8 cellular contexts compared by ENCODE assay signal in the genomic region with DNA sequence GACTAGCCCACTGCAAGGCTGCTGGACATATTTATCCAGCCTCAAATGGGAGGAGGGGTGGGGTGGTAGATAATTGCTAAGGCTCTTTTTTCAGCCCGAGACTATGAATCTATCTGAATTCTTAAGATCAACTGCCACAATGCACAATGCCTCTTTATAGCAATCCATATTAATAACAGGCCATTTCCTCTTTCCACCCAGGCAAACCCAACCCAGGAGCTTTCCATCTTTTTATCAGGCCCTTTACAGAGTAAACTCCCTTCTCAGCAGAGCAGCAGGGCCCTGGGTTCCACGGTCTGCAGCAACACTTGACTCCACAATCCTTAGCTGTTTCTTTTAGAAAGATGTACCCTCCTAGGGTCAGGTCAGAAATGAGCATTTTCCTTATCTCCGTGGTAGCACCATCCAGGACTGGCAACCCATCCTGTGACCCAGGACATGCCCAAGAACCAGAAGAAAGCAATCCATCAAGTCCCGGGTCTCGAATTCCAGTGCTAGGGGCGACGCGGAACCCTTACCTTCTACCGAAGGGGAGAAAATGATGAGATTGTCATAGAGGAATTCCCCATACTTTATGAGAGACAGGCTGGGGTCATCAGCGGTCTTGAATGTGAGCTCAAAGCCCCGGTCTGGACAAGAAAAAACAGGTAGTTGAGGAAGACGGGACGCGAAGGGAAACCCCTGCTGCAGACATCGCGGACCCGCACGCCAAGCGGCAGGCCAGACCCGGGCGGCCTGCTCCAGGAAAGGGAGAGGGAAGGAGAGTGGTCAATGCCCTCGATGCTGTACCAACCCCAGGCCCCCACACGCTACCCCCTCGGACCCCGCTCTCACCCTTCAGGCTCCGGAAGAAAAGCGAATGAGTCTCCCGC. TPM values are rescaled to one million over a fixed set of nuclear protein-coding genes. Genes with fewer than 3 reads are reported as not detected.
A peak's percentile ranks its signal among the peaks of the same experiment; 100 is the strongest.
DNase-seq lines count a peak whose midpoint lies in the region; ATAC-seq, FAIRE-seq and TF ChIP-seq lines count a peak whose summit lies in the region.

No MANE protein-coding gene starts in this region.

- intact Hi-C loops in activated CD8-positive, alpha-beta T cell treated with anti-CD3 and anti-CD28 coated beads for 36 hours (cut with micrococcal nuclease) = no loop called here

- CTCF ChIA-PET in activated CD8-positive, alpha-beta T cell treated with anti-CD3 and anti-CD28 coated beads for 36 hours (lab: Charles Lee) = interaction anchor here (0.9 to 2.7 kb wide), 8 partner anchors 20 to 594 kb away, joined by 3 to 20 read pairs (median 4); partner anchors contain the start of gene PINK1

- H3K27ac ChIP-seq in DND-41 (ENCODE audit: low read length) (peak overlapping the region; percentile 76), small intestine (ENCODE audit: low read depth in 1 of 2, low read length in 1 of 2) (peak overlapping the region in 1 of 2 donors; percentile 37)

- H3K27me3 ChIP-seq in DND-41 (ENCODE audit: insufficient read depth, low read length, poor library complexity) (no peaks in the 10 kb centered on the region), small intestine (ENCODE audit: control insufficient read depth in 2 of 2, insufficient read depth in 2 of 2, low read length in 2 of 2) (no peaks in the 10 kb centered on the region)

- peaks cover 39% of the 10 kb centered on the region for H3K36me3 Mint-ChIP-seq in activated CD8-positive, alpha-beta T cell treated with anti-CD3 and anti-CD28 coated beads for 36 hours (ENCODE audit: low read depth)
- H3K36me3 Mint-ChIP-seq in glutamatergic neuron (ENCODE audit: unreplicated experiment) = no peaks in the 10 kb centered on the region

- TF ChIP-seq CTCF in DND-41 (IDR thresholded peaks at IDR 0.05; ENCODE audit: borderline replicate concordance, extremely low read depth, low read length, poor library complexity, severe bottlenecking) (no peak), glutamatergic neuron (IDR thresholded peaks at IDR 0.05; ENCODE audit: partially characterized antibody, unreplicated experiment) (no peak)
- no peak for TF ChIP-seq CTCF in activated CD8-positive, alpha-beta T cell treated with anti-CD3 and anti-CD28 coated beads for 36 hours (IDR thresholded peaks at IDR 0.05)

- H3K9ac ChIP-seq in DND-41 (ENCODE audit: low read depth, low read length) = peak overlapping the region; percentile 69

- peak overlapping the region; percentile 99 for H3K27ac Mint-ChIP-seq in activated CD8-positive, alpha-beta T cell treated with anti-CD3 and anti-CD28 coated beads for 36 hours
- H3K27ac Mint-ChIP-seq in glutamatergic neuron (ENCODE audit: unreplicated experiment) = peak overlapping the region; percentile 95

- peak overlapping the region; percentile 73 for H2AFZ ChIP-seq in DND-41 (ENCODE audit: low read depth, low read length)

- POLR2A ChIA-PET in activated CD8-positive, alpha-beta T cell treated with anti-CD3 and anti-CD28 coated beads for 36 hours (lab: Charles Lee) = interaction anchor here (0.7 to 3.6 kb wide), 8 partner anchors 12 to 666 kb away, joined by 3 to 19 read pairs (median 4); no protein-coding TSS in a partner anchor

- H3K9me3 ChIP-seq in DND-41 (ENCODE audit: insufficient read depth, low read length, severe bottlenecking) (no peaks in the 10 kb centered on the region), small intestine (ENCODE audit: control insufficient read depth, low read depth) (no peaks in the 10 kb centered on the region)

- peaks cover 44% of the 10 kb centered on the region for H3K36me3 ChIP-seq in DND-41 (ENCODE audit: insufficient read depth, low read length)
- peaks cover 2 to 4% of the 10 kb centered on the region in 2 donors for H3K36me3 ChIP-seq in small intestine (ENCODE audit: control insufficient read depth in 2 of 2, insufficient read depth in 2 of 2, low read length in 2 of 2)

- H3K4me3 Mint-ChIP-seq in activated CD8-positive, alpha-beta T cell treated with anti-CD3 and anti-CD28 coated beads for 36 hours = peak overlapping the region; percentile 85
- H3K4me3 Mint-ChIP-seq in glutamatergic neuron (ENCODE audit: unreplicated experiment) = peak overlapping the region; percentile 98

- FAIRE-seq in small intestine (lab: Jason Lieb, UNC) = no peak

- H4K20me1 ChIP-seq in DND-41 (ENCODE audit: insufficient read depth, low read length) = peaks cover 27% of the 10 kb centered on the region

- ATAC-seq in DND-41 (ENCODE audit: insufficient read depth, low read depth) (peak; percentile 0; the same call in 1 of the 3 replicates), HG02938 (IDR thresholded peaks at IDR 0.05; ENCODE audit: unreplicated experiment) (peak; percentile 4), GM21367 (IDR thresholded peaks at IDR 0.05; ENCODE audit: unreplicated experiment) (no peak)
- ATAC-seq in activated CD8-positive, alpha-beta T cell treated with anti-CD3 and anti-CD28 coated beads for 36 hours = no peak

- peaks cover 37% of the 10 kb centered on the region for H3K4me1 Mint-ChIP-seq in activated CD8-positive, alpha-beta T cell treated with anti-CD3 and anti-CD28 coated beads for 36 hours (ENCODE audit: low read depth)
- peaks cover 15% of the 10 kb centered on the region for H3K4me1 Mint-ChIP-seq in glutamatergic neuron (ENCODE audit: low read depth, unreplicated experiment)

- H3K4me1 ChIP-seq in DND-41 (ENCODE audit: insufficient read depth, low read length) = peaks cover 32% of the 10 kb centered on the region
- H3K4me1 ChIP-seq in small intestine (ENCODE audit: control insufficient read depth in 2 of 2, insufficient read depth in 1 of 2, low read depth in 1 of 2, low read length in 1 of 2) = peaks cover 0 to 4% of the 10 kb centered on the region in 2 donors

- H3K27me3 Mint-ChIP-seq in activated CD8-positive, alpha-beta T cell treated with anti-CD3 and anti-CD28 coated beads for 36 hours = no peaks in the 10 kb centered on the region
- no peaks in the 10 kb centered on the region for H3K27me3 Mint-ChIP-seq in glutamatergic neuron (ENCODE audit: unreplicated experiment)

- peaks cover 61% of the 10 kb centered on the region for H3K79me2 ChIP-seq in DND-41 (ENCODE audit: insufficient read depth, low read length)

- H3K4me3 ChIP-seq in DND-41 (ENCODE audit: low read depth in 1 of 2, low read length in 2 of 2) (peak overlapping the region; percentile 69 to 82), small intestine (ENCODE audit: low read depth in 1 of 2, low read length in 2 of 2) (peak overlapping the region; percentile 74 to 89)

- H3K9me3 Mint-ChIP-seq in activated CD8-positive, alpha-beta T cell treated with anti-CD3 and anti-CD28 coated beads for 36 hours = no peaks in the 10 kb centered on the region
- H3K9me3 Mint-ChIP-seq in glutamatergic neuron (ENCODE audit: unreplicated experiment) = peaks cover 4% of the 10 kb centered on the region

- WGBS in small intestine, 3 donors = 1 to 3% (median 2%) methylated on average over 22 to 28 of the region's 28 CpGs

- DNase-seq in DND-41 (no peak), glutamatergic neuron (no peak), small intestine (peak; percentile 6), T1000 (lab: John Stamatoyannopoulos, UW) (no peak), ecto neural progenitor cell (ENCODE audit: low spot score) (no peak)
- peak; percentile 34 for DNase-seq in activated CD8-positive, alpha-beta T cell treated with anti-CD3 and anti-CD28 coated beads for 36 hours

- H3K4me2 ChIP-seq in DND-41 (ENCODE audit: insufficient read depth, low read length) = peak overlapping the region; percentile 84

RNA-seq across cellular contexts. Expression of gene DDOST, which starts 0.6 kb away (rescaled TPM):
- 100 to 1,000 TPM; 140 to 159 TPM for total RNA-seq in activated CD8-positive, alpha-beta T cell treated with anti-CD3 and anti-CD28 coated beads for 36 hours
- total RNA-seq in glutamatergic neuron (ENCODE audit: unreplicated experiment) = 126 TPM
- polyA plus RNA-seq in small intestine = 100 to 1,000 TPM in 1 of 3 donors, 10 to 100 TPM in 2; 64.2 to 280 (median 89.7) TPM

RNA-seq across cellular contexts. Expression of gene PINK1, which starts 27.3 kb away (rescaled TPM):
- total RNA-seq in activated CD8-positive, alpha-beta T cell treated with anti-CD3 and anti-CD28 coated beads for 36 hours = 1 to 10 TPM; 2.7 to 3.3 TPM
- 32.0 TPM for total RNA-seq in glutamatergic neuron (ENCODE audit: unreplicated experiment)
- polyA plus RNA-seq in small intestine = 100 to 1,000 TPM in 1 of 3 donors, 10 to 100 TPM in 2; 45.9 to 120 (median 75.4) TPM

RNA-seq across cellular contexts. Expression of gene KIF17, which starts 57.2 kb away (rescaled TPM):
- total RNA-seq in activated CD8-positive, alpha-beta T cell treated with anti-CD3 and anti-CD28 coated beads for 36 hours = not detected
- total RNA-seq in glutamatergic neuron (ENCODE audit: unreplicated experiment) = 1.6 TPM
- 1 to 10 TPM; 2.2 to 2.7 (median 2.7) TPM for polyA plus RNA-seq in small intestine

Comparison
In these comparisons a context has a peak if more than half of its experiments do, and no peak if none do; other contexts are left out.
1. ATAC-seq: peak in DND-41 (single experiment) and HG02938 (single experiment); none in activated CD8-positive, alpha-beta T cell treated with anti-CD3 and anti-CD28 coated beads for 36 hours (single experiment) and GM21367 (single experiment).
2. DNase-seq: peak in activated CD8-positive, alpha-beta T cell treated with anti-CD3 and anti-CD28 coated beads for 36 hours (single experiment) and small intestine (single experiment); none in DND-41 (single experiment), glutamatergic neuron (single experiment), T1000 (single experiment) and ecto neural progenitor cell (single experiment).